21 cellular contexts compared by ENCODE assay signal in genomic region chr6:1913572-1913971, GRCh38.
A peak's percentile ranks its signal among the peaks of the same experiment; 100 is the strongest.
DNase-seq lines count a peak whose midpoint lies in the region; ATAC-seq, FAIRE-seq and TF ChIP-seq lines count a peak whose summit lies in the region.
"Had no signal": no experiment of that assay in that cellular context is flagged by ENCODE, and none has a peak within 500 bp of the region (broad histone marks: within the 10 kb centered on the region; RNA-seq: fewer than 3 reads in every experiment).

No MANE protein-coding gene starts in this region.

- H3K79me2 ChIP-seq in K562 (ENCODE audit: control insufficient read depth, insufficient read depth, low read length): no peaks in the 10 kb centered on the region

- FAIRE-seq in K562 (lab: Jason Lieb, UNC): no peak
- FAIRE-seq: G401.6, GM18507 had no signal

- no TSS peak for BruUV-seq in K562 (replicated peaks; lab: Mats Ljungman, UMichigan)

- peaks cover 21% of the 10 kb centered on the region for H3K4me1 ChIP-seq in BLaER1
- no peaks in the 10 kb centered on the region for H3K4me1 ChIP-seq in K562 (replicated peaks in 1 of 2; ENCODE audit: control insufficient read depth in 2 of 2, insufficient read depth in 2 of 2, low read length in 2 of 2)
- H3K4me1 ChIP-seq: Peyer's patch had no signal

- CTCF ChIA-PET in K562 (lab: Yijun Ruan, JAX; ENCODE audit: low intra/inter-chr PET ratio): no interaction called here

- H3K36me3 ChIP-seq in BLaER1 (peaks cover 16% of the 10 kb centered on the region; the same call in 1 of the 2 replicates), K562 (ENCODE audit: control insufficient read depth, insufficient read depth, low read length) (no peaks in the 10 kb centered on the region), WERI-Rb-1 (no peaks in the 10 kb centered on the region)

- no peak for ATAC-seq in K562
- ATAC-seq: HCT116 had no signal

- DNase-seq in KBM-7: peak; percentile 12
- DNase-seq in K562 (ENCODE audit: extremely low read depth in 1 of 4, low spot score in 3 of 4): no peak
- peak; percentile 47 for DNase-seq in left kidney (ENCODE audit: low read depth, low spot score)
- DNase-seq in middle frontal gyrus (ENCODE audit: extremely low spot score, low spot score): no peak
- no peak for DNase-seq in WERI-Rb-1
- DNase-seq in activated CD4-positive, CD25-positive, alpha-beta regulatory T cell treated with anti-CD3 and anti-CD28 coated beads, Interleukin-2, amount 50 U/mL, for 72 hours: no peak
- no peak for DNase-seq in activated effector memory CD4-positive, alpha-beta T cell treated with Interleukin-2 at 50 U/mL for 16 hours
- DNase-seq: Calu3; CD4-positive, alpha-beta memory T cell; DMS153; GOT3; MM.1S; NCI-H1092; NCI-H1436; NCI-H2029; NCI-H526; Peyer's patch had no signal

- H3K4me3 ChIP-seq in BLaER1 (no peak overlapping the region), K562 (no peak overlapping the region), WERI-Rb-1 (ENCODE audit: low read depth, low read length) (no peak overlapping the region)
- H3K4me3 ChIP-seq: Peyer's patch had no signal

- no peak for TF ChIP-seq POLR2A in K562 (conservative IDR thresholded peaks at IDR 0.05)

- H2AFZ ChIP-seq in K562 (ENCODE audit: low read depth, low read length): no peak overlapping the region

- H3K27me3 ChIP-seq in BLaER1 (no peaks in the 10 kb centered on the region), K562 (ENCODE audit: control insufficient read depth in 2 of 2, insufficient read depth in 2 of 2, low read length in 2 of 2) (peaks cover 0 to 18% of the 10 kb centered on the region in 2 experiments; a peak in 1 of 5 replicates), WERI-Rb-1 (ENCODE audit: insufficient read depth, low read depth, severe bottlenecking) (no peaks in the 10 kb centered on the region)
- H3K27me3 ChIP-seq: Peyer's patch had no signal

- no peak overlapping the region for H3K27ac ChIP-seq in BLaER1
- no peak overlapping the region for H3K27ac ChIP-seq in K562 (ENCODE audit: extremely low read depth, low read depth, low read length)
- no peak overlapping the region for H3K27ac ChIP-seq in WERI-Rb-1
- H3K27ac ChIP-seq: Peyer's patch had no signal

- POLR2A ChIA-PET in K562 (lab: Yijun Ruan, JAX): no interaction called here

- H3K4me2 ChIP-seq in BLaER1 (peak overlapping the region; percentile 33), K562 (ENCODE audit: insufficient read depth, low read length) (no peak overlapping the region)

- TF ChIP-seq CTCF in K562 (IDR thresholded peaks at IDR 0.05 in 2 of 3, conservative IDR thresholded peaks at IDR 0.05 in 1 of 3; ENCODE audit: insufficient read depth in 2 of 3, low read depth in 1 of 3, low read length in 3 of 3) (no peak), WERI-Rb-1 (IDR thresholded peaks at IDR 0.05; ENCODE audit: low read depth, low read length) (no peak)

- H3K9me1 ChIP-seq in K562 (ENCODE audit: control insufficient read depth, insufficient read depth, low read length): no peaks in the 10 kb centered on the region

- H3K9ac ChIP-seq in BLaER1 (no peak overlapping the region), K562 (ENCODE audit: insufficient read depth in 1 of 2, low read depth in 2 of 2, low read length in 2 of 2) (no peak overlapping the region)

- TF ChIP-seq EP300 in K562 (IDR thresholded peaks at IDR 0.05; ENCODE audit: low read length): no peak

- H3K9me3 ChIP-seq in BLaER1 (no peaks in the 10 kb centered on the region), K562 (replicated peaks; ENCODE audit: control insufficient read depth, insufficient read depth, low read depth, low read length) (no peaks in the 10 kb centered on the region), WERI-Rb-1 (ENCODE audit: severe bottlenecking) (no peaks in the 10 kb centered on the region)
- H3K9me3 ChIP-seq: Peyer's patch had no signal

- H4K20me1 ChIP-seq in BLaER1: no peaks in the 10 kb centered on the region
- no peaks in the 10 kb centered on the region; the same call in 1 of the 2 replicates for H4K20me1 ChIP-seq in K562 (replicated peaks; ENCODE audit: control insufficient read depth, insufficient read depth, low read length)

- no peak for TF ChIP-seq RAD21 in K562 (CRISPR knock-in tag; conservative IDR thresholded peaks at IDR 0.05 in 1 of 2, IDR thresholded peaks at IDR 0.05 in 1 of 2)

- WGBS in K562 (ENCODE audit: insufficient coverage, low coverage, missing lambda C conversion rate): 9% methylated on average over 3 of the region's 3 CpGs

- intact Hi-C loops in K562 (cut with micrococcal nuclease): no loop called here

- in situ Hi-C loops in KBM-7 (cut with MboI; ENCODE audit: low pct_unique_long_range_greater_than_20kb, low sequenced_read_pairs) (no loop called here), K562 (cut with MboI) (no loop called here)

TF ChIP-seq in K562, 482 proteins besides CTCF, POLR2A, EP300 and RAD21:
- TF ChIP-seq TAF9B (IDR thresholded peaks at IDR 0.05; ENCODE audit: partially characterized antibody) (no peak), NCOA2 (IDR thresholded peaks at IDR 0.05; ENCODE audit: partially characterized antibody in 2 of 2) (no peak), ZNF316 (IDR thresholded peaks at IDR 0.05) (peak; percentile 22; the same call in 1 of the 2 replicates), C11orf30 (IDR thresholded peaks at IDR 0.05; ENCODE audit: low read depth) (peak; percentile 32; the same call in 1 of the 2 replicates), ZNF561 (CRISPR knock-in tag; conservative IDR thresholded peaks at IDR 0.05) (no peak)
TF ChIP-seq in K562: peak in this region for 2.

Comparison
In these comparisons a context has a peak if more than half of its experiments do, and no peak if none do; other contexts are left out.
1. DNase-seq: peak in KBM-7 (single experiment) and left kidney (single experiment); none in K562 (0 of 4), middle frontal gyrus (single experiment), WERI-Rb-1 (single experiment), activated CD4-positive, CD25-positive, alpha-beta regulatory T cell treated with anti-CD3 and anti-CD28 coated beads, Interleukin-2, amount 50 U/mL, for 72 hours (single experiment) and activated effector memory CD4-positive, alpha-beta T cell treated with Interleukin-2 at 50 U/mL for 16 hours (single experiment).